Comparison of ENCODE assay signal across 9 cellular contexts in the genomic region with DNA sequence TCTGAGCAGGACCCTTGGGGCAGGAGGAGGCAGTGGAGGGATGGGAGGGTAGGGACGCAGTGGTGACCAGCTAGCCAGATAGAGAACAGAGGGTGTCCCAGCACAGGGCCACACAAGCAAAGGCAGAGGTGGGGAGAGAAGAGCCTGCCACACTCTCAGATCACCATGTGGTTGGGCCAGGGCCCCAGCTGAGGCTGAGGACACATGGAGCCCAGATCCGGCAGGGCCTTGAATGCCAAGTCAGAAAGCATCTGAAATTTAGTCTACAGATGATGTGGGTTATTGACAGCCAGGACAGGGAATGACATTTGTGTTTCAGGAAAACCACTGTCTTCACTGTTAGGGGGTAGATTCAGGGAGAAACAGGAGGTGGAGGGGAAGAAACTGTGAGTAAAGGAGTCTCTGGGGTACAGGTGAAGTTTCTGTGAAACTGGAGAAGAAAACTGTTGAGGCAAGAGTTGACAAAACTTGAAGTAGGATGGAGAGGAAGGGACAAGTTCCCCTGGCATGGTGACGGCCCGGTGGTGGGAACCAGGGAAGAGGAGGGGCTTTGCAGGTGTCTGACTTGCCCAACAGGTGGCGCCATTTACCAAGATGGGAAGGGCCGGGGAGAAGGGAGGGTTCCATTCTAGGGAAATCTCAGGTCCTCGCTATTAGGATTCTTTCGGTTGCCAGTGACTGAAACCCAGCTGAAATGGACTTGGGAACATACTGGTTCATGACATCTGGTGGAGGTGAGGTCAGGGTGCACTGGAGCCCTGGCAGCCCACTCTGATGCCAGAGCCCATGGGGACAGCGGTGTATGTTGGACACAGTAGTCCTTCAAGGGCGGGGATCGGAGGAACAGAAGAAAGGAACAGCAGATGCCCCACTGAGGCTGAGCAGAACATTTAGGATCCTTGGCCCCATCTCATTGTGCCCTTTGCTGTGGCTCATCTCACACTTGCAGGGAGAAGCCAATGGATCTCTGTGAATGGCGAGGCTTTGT.
A peak's percentile ranks its signal among the peaks of the same experiment; 100 is the strongest.
DNase-seq lines count a peak whose midpoint lies in the region; ATAC-seq, FAIRE-seq and TF ChIP-seq lines count a peak whose summit lies in the region.
"Had no signal": no experiment of that assay in that cellular context is flagged by ENCODE, and none has a peak within 500 bp of the region (broad histone marks: within the 10 kb centered on the region; RNA-seq: fewer than 3 reads in every experiment).

No MANE protein-coding gene starts in this region.

- H3K36me3 Mint-ChIP-seq in astrocyte (ENCODE audit: low read depth, unreplicated experiment) = no peaks in the 10 kb centered on the region

- H2AFZ ChIP-seq in astrocyte (ENCODE audit: low read depth, low read length) = no peak overlapping the region

- H3K4me1 Mint-ChIP-seq in astrocyte (ENCODE audit: low read depth, unreplicated experiment) = peaks cover 3% of the 10 kb centered on the region

- no peaks in the 10 kb centered on the region for H4K20me1 ChIP-seq in astrocyte (ENCODE audit: insufficient read depth, low read length)

- H3K79me2 ChIP-seq in astrocyte (ENCODE audit: insufficient read depth, low read length) = no peaks in the 10 kb centered on the region

- ATAC-seq in Right ventricle myocardium inferior = no peak
- peak; percentile 61 for ATAC-seq in HG03432 (IDR thresholded peaks at IDR 0.05; ENCODE audit: unreplicated experiment)
- ATAC-seq in Panc1 = peak; percentile 84
- ATAC-seq in GM18858 (IDR thresholded peaks at IDR 0.05; ENCODE audit: unreplicated experiment) = no peak

- POLR2A ChIA-PET in Panc1 (lab: Charles Lee) = no interaction called here

- peak; percentile 84 for TF ChIP-seq CTCF in Panc1 (IDR thresholded peaks at IDR 0.05)
- peak; percentile 63 for TF ChIP-seq CTCF in astrocyte (IDR thresholded peaks at IDR 0.05; ENCODE audit: insufficient read depth, low read depth, low read length)

- peaks cover 6% of the 10 kb centered on the region for H3K9me3 Mint-ChIP-seq in astrocyte (ENCODE audit: unreplicated experiment)

- intact Hi-C loops in Right ventricle myocardium inferior (cut with DNase I) = no loop called here
- intact Hi-C loops in cardiac septum (cut with DNase I) = no loop called here
- intact Hi-C loops in Panc1 (cut with micrococcal nuclease; ENCODE audit: unreplicated experiment) = no loop called here

- BruUV-seq in Panc1 (replicated peaks; lab: Mats Ljungman, UMichigan) = no TSS peak

- DNase-seq in Right ventricle myocardium inferior (ENCODE audit: missing footprints) (peak; percentile 70), cardiac septum (ENCODE audit: low spot score) (no peak), Panc1 (ENCODE audit: low read depth, low spot score) (no peak), astrocyte (ENCODE audit: low read depth) (no peak), iris pigment epithelial cell (ENCODE audit: low read depth) (peak; percentile 43)
- DNase-seq in stimulated activated CD4-positive, alpha-beta T cell treated with anti-CD3 and anti-CD28 coated beads, Interleukin-4, amount 100 ng/mL, for 48 hours (ENCODE audit: low read depth in 2 of 2) = peak; percentile 45 to 58

- H3K27me3 ChIP-seq in Panc1 (ENCODE audit: control insufficient read depth, insufficient read depth, low read length) (no peaks in the 10 kb centered on the region; the same call in 1 of the 2 replicates), astrocyte (ENCODE audit: insufficient read depth, low read length) (peaks cover 13% of the 10 kb centered on the region)

- H3K9ac ChIP-seq in astrocyte (ENCODE audit: low read length) = no peak overlapping the region

- in situ Hi-C loops in Panc1 (cut with HindIII; ENCODE audit: low pct_unique_long_range_greater_than_20kb, low sequenced_read_pairs) = no loop called here

- H3K4me3 Mint-ChIP-seq in astrocyte (ENCODE audit: unreplicated experiment) = no peak overlapping the region

- CTCF ChIA-PET in Panc1 (lab: Charles Lee) = no interaction called here

- H3K36me3 ChIP-seq in Panc1 (ENCODE audit: control insufficient read depth, insufficient read depth, low read length) (no peaks in the 10 kb centered on the region), astrocyte (ENCODE audit: insufficient read depth, low read length) (no peaks in the 10 kb centered on the region)

- H3K4me1 ChIP-seq in Panc1 (ENCODE audit: control insufficient read depth, insufficient read depth, low read length) = no peaks in the 10 kb centered on the region
- H3K4me1 ChIP-seq in astrocyte (ENCODE audit: insufficient read depth, low read length) = no peaks in the 10 kb centered on the region

- H3K9me3 ChIP-seq in Panc1 (ENCODE audit: control insufficient read depth, insufficient read depth, low read depth, low read length) = no peaks in the 10 kb centered on the region
- no peaks in the 10 kb centered on the region for H3K9me3 ChIP-seq in astrocyte (ENCODE audit: insufficient read depth, low read depth, low read length)

- peaks cover 77% of the 10 kb centered on the region for H3K27me3 Mint-ChIP-seq in astrocyte (ENCODE audit: low read depth, unreplicated experiment)

- H3K27ac ChIP-seq in Panc1 (ENCODE audit: low read length) (no peak overlapping the region), astrocyte (ENCODE audit: low read depth, low read length) (no peak overlapping the region)

- H3K4me3 ChIP-seq in Panc1 (ENCODE audit: low read depth in 2 of 2, low read length in 2 of 2) (no peak overlapping the region), astrocyte (ENCODE audit: insufficient read depth, low read depth, low read length) (no peak overlapping the region)

- no peak overlapping the region for H3K27ac Mint-ChIP-seq in astrocyte (ENCODE audit: unreplicated experiment)

- H3K4me2 ChIP-seq in astrocyte (ENCODE audit: low read length) = no peak overlapping the region

- FAIRE-seq in astrocyte (lab: Jason Lieb, UNC) = no peak
- FAIRE-seq: endometrium had no signal

Comparison
In these comparisons a context has a peak if more than half of its experiments do, and no peak if none do; other contexts are left out.
1. DNase-seq: peak in Right ventricle myocardium inferior (single experiment), iris pigment epithelial cell (single experiment) and stimulated activated CD4-positive, alpha-beta T cell treated with anti-CD3 and anti-CD28 coated beads, Interleukin-4, amount 100 ng/mL, for 48 hours (2 of 2); none in cardiac septum (single experiment), Panc1 (single experiment) and astrocyte (single experiment).
2. ATAC-seq: peak in HG03432 (single experiment) and Panc1 (single experiment); none in Right ventricle myocardium inferior (single experiment) and GM18858 (single experiment).